8 cellular contexts compared by ENCODE assay signal in the genomic region with DNA sequence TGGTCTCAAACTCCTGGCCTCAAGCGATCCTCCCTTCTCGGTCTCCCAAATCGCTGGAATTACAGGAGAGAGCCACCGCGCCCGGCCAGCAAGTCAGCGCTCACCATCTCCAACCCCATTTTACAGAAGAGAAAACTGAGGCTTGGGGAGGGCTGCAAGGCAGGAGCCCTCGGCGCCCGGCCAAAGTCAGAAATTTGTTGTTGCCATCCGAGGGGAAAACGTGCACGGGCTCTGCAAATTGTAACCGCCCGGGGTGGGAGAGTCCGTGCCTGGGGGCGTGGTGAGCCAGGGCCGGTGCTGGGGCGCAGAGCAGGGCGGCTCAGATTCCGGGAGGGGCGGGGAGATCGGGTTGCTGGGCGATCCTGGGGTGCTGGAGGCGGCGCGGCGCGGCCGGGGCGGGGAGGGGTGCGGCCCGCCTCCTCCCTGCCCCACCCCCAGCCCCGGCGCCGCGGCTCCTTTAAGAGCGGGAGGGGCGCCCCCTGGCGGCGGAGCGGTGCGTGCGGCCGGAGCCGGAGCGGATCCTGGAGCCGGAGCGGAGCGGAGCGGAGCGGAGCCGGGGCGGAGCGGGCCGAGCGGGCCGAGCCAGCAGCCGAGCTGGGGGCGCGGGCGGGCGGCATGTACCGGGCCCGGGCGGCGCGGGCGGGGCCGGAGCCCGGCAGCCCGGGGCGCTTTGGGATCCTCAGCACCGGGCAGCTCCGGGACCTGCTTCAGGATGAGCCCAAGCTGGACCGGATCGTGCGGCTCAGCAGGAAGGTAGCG. TPM values are rescaled to one million over a fixed set of nuclear protein-coding genes. Genes with fewer than 3 reads are reported as not detected.
A peak's percentile ranks its signal among the peaks of the same experiment; 100 is the strongest.
DNase-seq lines count a peak whose midpoint lies in the region; ATAC-seq, FAIRE-seq and TF ChIP-seq lines count a peak whose summit lies in the region.

A gene with protein sequence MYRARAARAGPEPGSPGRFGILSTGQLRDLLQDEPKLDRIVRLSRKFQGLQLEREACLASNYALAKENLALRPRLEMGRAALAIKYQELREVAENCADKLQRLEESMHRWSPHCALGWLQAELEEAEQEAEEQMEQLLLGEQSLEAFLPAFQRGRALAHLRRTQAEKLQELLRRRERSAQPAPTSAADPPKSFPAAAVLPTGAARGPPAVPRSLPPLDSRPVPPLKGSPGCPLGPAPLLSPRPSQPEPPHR (plus strand): TSS at position 488 of the 759 bp plus-strand sequence. CDS start 128 bp downstream, at position 616.

- H3K27ac ChIP-seq in kidney (ENCODE audit: low read depth in 2 of 2, low read length in 2 of 2), result peak within 1 kb of the TSS; percentile 71 to 86

- intact Hi-C loops in kidney (cut with DNase I), result no loop called here

- FAIRE-seq in GM18507 (lab: Jason Lieb, UNC) (peak; percentile 88), kidney (lab: Jason Lieb, UNC) (no peak)

- peak within 1 kb of the TSS; percentile 11 to 70 for H3K9ac ChIP-seq in kidney (ENCODE audit: low read length in 2 of 2)

- H3K9me3 ChIP-seq in kidney (ENCODE audit: control insufficient read depth in 1 of 2, low read length in 2 of 2), result peaks cover 0 to 7% of the 10 kb centered on the region in 2 donors

- DNase-seq in A172 (ENCODE audit: low spot score) (peak; percentile 85), GM18507 (ENCODE audit: extremely low spot score, insufficient read length, low read depth) (peak; percentile 94), NCI-H2171 (lab: John Stamatoyannopoulos, UW) (peak; percentile 90), kidney (peak; percentile 96)
- peak; percentile 88 to 94 (median 91) for DNase-seq in activated CD4-positive, CD25-positive, alpha-beta regulatory T cell (lab: John Stamatoyannopoulos, UW)
- peak; percentile 90 for DNase-seq in central memory CD4-positive, alpha-beta T cell
- DNase-seq in stimulated activated CD4-positive, alpha-beta T cell treated with anti-CD3 and anti-CD28 coated beads, Interleukin-15, amount 100 ng/mL, for 1 hour (ENCODE audit: low read depth in 1 of 2, low spot score in 1 of 2), result peak; percentile 91 to 93

- peak; percentile 91 for ATAC-seq in HG03045 (IDR thresholded peaks at IDR 0.05; ENCODE audit: unreplicated experiment)

- peak; percentile 91 for TF ChIP-seq CTCF in kidney (IDR thresholded peaks at IDR 0.05; ENCODE audit: borderline replicate concordance, extremely low read depth, insufficient read depth)

- H3K36me3 ChIP-seq in kidney (ENCODE audit: control insufficient read depth in 1 of 2, insufficient read depth in 2 of 2, low read length in 2 of 2), result no peaks in the 10 kb centered on the region

- peak within 1 kb of the TSS; percentile 65 to 77 for H3K4me3 ChIP-seq in kidney (ENCODE audit: low read length in 2 of 2)

- peaks cover 4 to 6% of the 10 kb centered on the region in 2 donors for H3K4me1 ChIP-seq in kidney (ENCODE audit: control insufficient read depth in 1 of 2, insufficient read depth in 1 of 2, low read depth in 1 of 2, low read length in 2 of 2)

RNA-seq across cellular contexts. Expression of the gene that starts here (rescaled TPM):
- total RNA-seq in A172 (2014; rRNA removed; shearing (Covaris generic)), result 6.6 and 8.3 TPM in 2 replicates
- 13.2 TPM for total RNA-seq in kidney
- 19.3 TPM for polyA plus RNA-seq in kidney (ENCODE audit: insufficient read depth, low read depth, low replicate concordance)

Comparison
In these comparisons a context has a peak if more than half of its experiments do, and no peak if none do; other contexts are left out.
1. Peak in every context shown above with its lines: DNase-seq, ATAC-seq, H3K4me3 ChIP-seq and H3K27ac ChIP-seq.